32 cellular contexts compared by ENCODE assay signal in genomic region chr4:79584352-79584751, GRCh38.
"Had no signal": no experiment of that assay in that cellular context is flagged by ENCODE, and none has a peak within 500 bp of the region (broad histone marks: within the 10 kb centered on the region; RNA-seq: fewer than 3 reads in every experiment).

No MANE protein-coding gene starts in this region.

- H3K36me3 ChIP-seq: cardiac muscle cell, heart right ventricle, neural progenitor cell, sigmoid colon, stomach, tibial nerve, upper lobe of right lung, uterus had no signal

- H3K36me3 Mint-ChIP-seq: immature natural killer cell; naive B cell; neural progenitor cell; stimulated activated effector memory CD8-positive, alpha-beta T cell treated with anti-CD3 and anti-CD28 coated beads, Interleukin-12 subunit alpha, Interleukin-12 subunit beta, amount 100 ng/mL, for 72 hours had no signal

- H3K27me3 ChIP-seq: cardiac muscle cell, heart right ventricle, neural progenitor cell, sigmoid colon, stomach, testis, tibial nerve, upper lobe of right lung, uterus had no signal

- H3K27ac Mint-ChIP-seq: immature natural killer cell; memory B cell; mesothelial cell of epicardium; nephron; neural progenitor cell; progenitor cell of endocrine pancreas; stimulated activated effector memory CD8-positive, alpha-beta T cell treated with anti-CD3 and anti-CD28 coated beads, Interleukin-12 subunit alpha, Interleukin-12 subunit beta, amount 100 ng/mL, for 72 hours had no signal

- H3K4me3 Mint-ChIP-seq: immature natural killer cell; memory B cell; mesothelial cell of epicardium; naive B cell; nephron; neural progenitor cell; stimulated activated effector memory CD8-positive, alpha-beta T cell treated with anti-CD3 and anti-CD28 coated beads, Interleukin-12 subunit alpha, Interleukin-12 subunit beta, amount 100 ng/mL, for 72 hours had no signal

- H3K4me1 Mint-ChIP-seq: immature natural killer cell; memory B cell; mesothelial cell of epicardium; naive B cell; nephron; stimulated activated effector memory CD8-positive, alpha-beta T cell treated with anti-CD3 and anti-CD28 coated beads, Interleukin-12 subunit alpha, Interleukin-12 subunit beta, amount 100 ng/mL, for 72 hours had no signal

- H3K27ac ChIP-seq: dorsolateral prefrontal cortex, epithelial cell of prostate, heart right ventricle, neural progenitor cell, parathyroid adenoma, testis, tibial nerve, upper lobe of right lung, uterus had no signal

- ATAC-seq: esophagus mucosa; left colon; mucosa of descending colon; stimulated activated effector memory CD8-positive, alpha-beta T cell treated with anti-CD3 and anti-CD28 coated beads, Interleukin-12 subunit alpha, Interleukin-12 subunit beta, amount 100 ng/mL, for 72 hours; upper lobe of right lung had no signal

- H3K27me3 Mint-ChIP-seq: memory B cell, naive B cell, progenitor cell of endocrine pancreas had no signal

- H3K9me3 Mint-ChIP-seq: memory B cell; nephron; stimulated activated effector memory CD8-positive, alpha-beta T cell treated with anti-CD3 and anti-CD28 coated beads, Interleukin-12 subunit alpha, Interleukin-12 subunit beta, amount 100 ng/mL, for 72 hours had no signal

- H3K4me3 ChIP-seq: cardiac muscle cell, dorsolateral prefrontal cortex, heart right ventricle, lung, mucosa of descending colon, neural progenitor cell, sigmoid colon, stomach, testis, tibial nerve, upper lobe of right lung, uterus had no signal

- DNase-seq: dorsolateral prefrontal cortex; effector CD4-positive, alpha-beta T cell; heart right ventricle; hippocampal formation; immature natural killer cell; islet precursor cell; kidney glomerular epithelial cell; left colon; mucosa of descending colon; naive B cell; right cardiac atrium; sigmoid colon; stimulated activated CD4-positive, alpha-beta T cell treated with anti-CD3 and anti-CD28 coated beads, Interleukin-2, amount 100 ng/mL, for 24 hours; stimulated activated CD4-positive, alpha-beta T cell treated with anti-CD3 and anti-CD28 coated beads, Interleukin-4, amount 100 ng/mL, for 24 hours; stimulated activated naive CD4-positive, alpha-beta T cell treated with Interleukin-2 at 50 U/mL for 16 hours; stomach; substantia nigra; testis; upper lobe of right lung; uterus had no signal

- H3K9me3 ChIP-seq: mucosa of descending colon, sigmoid colon, stomach, testis, tibial nerve, upper lobe of right lung, uterus had no signal

- H3K4me1 ChIP-seq: neural progenitor cell, parathyroid adenoma, testis, tibial nerve, upper lobe of right lung, uterus had no signal
